ENCODE assay signal across 14 cellular contexts in the genomic region with DNA sequence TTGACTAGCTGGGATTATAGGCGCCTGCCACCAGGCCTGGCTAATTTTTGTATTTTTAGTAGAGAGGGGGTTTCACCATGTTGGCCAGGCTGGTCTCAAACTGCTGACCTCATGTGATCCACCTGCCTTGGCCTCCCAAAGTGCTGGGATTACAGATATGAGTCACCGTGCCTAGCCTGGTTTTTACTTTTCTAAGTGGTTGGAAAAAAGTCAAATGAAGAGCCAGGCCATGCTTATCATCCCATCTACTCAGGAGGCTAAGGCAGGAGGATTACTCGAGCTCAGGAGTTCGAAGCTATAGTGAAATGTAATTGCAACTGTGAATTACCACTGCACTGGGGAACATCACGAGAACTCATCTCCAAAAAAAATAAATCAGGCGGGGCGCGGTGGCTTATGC. TPM values are rescaled to one million over a fixed set of nuclear protein-coding genes. Genes with fewer than 3 reads are reported as not detected.
"Had no signal": no experiment of that assay in that cellular context is flagged by ENCODE, and none has a peak within 500 bp of the region (broad histone marks: within the 10 kb centered on the region; RNA-seq: fewer than 3 reads in every experiment).

No MANE protein-coding gene starts in this region.

RNA-seq across cellular contexts. Expression of gene NXNL1, which starts 57.9 kb away (rescaled TPM):
- total RNA-seq: activated B cell treated with CpG ODN at 0.5 μM for 24 hours; activated CD4-positive, alpha-beta memory T cell treated with anti-CD3 and anti-CD28 coated beads for 36 hours; activated CD4-positive, alpha-beta memory T cell treated with anti-CD3 and anti-CD28 coated beads, Interleukin-2, amount 10 ng/mL, durations not matched to agents 7 days and 5 days; activated CD4-positive, alpha-beta T cell treated with anti-CD3 and anti-CD28 coated beads for 36 hours; activated CD4-positive, alpha-beta T cell treated with anti-CD3 and anti-CD28 coated beads, Interleukin-2, amount 10 ng/mL, durations not matched to agents 24 days and 14 days; activated CD4-positive, alpha-beta T cell treated with anti-CD3 and anti-CD28 coated beads, Interleukin-2, amount 10 ng/mL, durations not matched to agents 7 days and 5 days; activated CD8-positive, alpha-beta memory T cell treated with anti-CD3 and anti-CD28 coated beads for 36 hours; activated CD8-positive, alpha-beta memory T cell treated with anti-CD3 and anti-CD28 coated beads, Interleukin-2, amount 10 ng/mL, durations not matched to agents 7 days and 5 days; activated CD8-positive, alpha-beta T cell treated with anti-CD3 and anti-CD28 coated beads for 36 hours; activated CD8-positive, alpha-beta T cell treated with anti-CD3 and anti-CD28 coated beads, Interleukin-2, amount 10 ng/mL, durations not matched to agents 7 days and 5 days; T-helper 1 cell treated with Interleukin-12 subunit alpha and Interleukin-12 subunit beta and Interleukin-4 antibody, amounts not matched to agents 30 ng/mL and 1 ng/mL, for 36 hours; T-helper 17 cell; T-helper 2 cell treated with Interferon-gamma antibody and Interleukin-4, amounts not matched to agents 100 ng/mL and 5 ng/mL, for 36 hours; WTC11 had no signal
